Comparison of ENCODE assay signal across 1 cellular context in genomic region chr19:45878043-45878794, GRCh38.
TF ChIP-seq lines count a peak whose summit lies in the region.

No MANE protein-coding gene starts in this region.

TF ChIP-seq in IMR-90, 13 proteins besides CTCF, POLR2A, EP300 and RAD21 (continued from another document):
- no peak for TF ChIP-seq USF2 (IDR thresholded peaks at IDR 0.05; ENCODE audit: low read depth, low read length)
- no peak for TF ChIP-seq MXI1 (IDR thresholded peaks at IDR 0.05; ENCODE audit: borderline replicate concordance, low read depth, low read length)
- no peak for TF ChIP-seq SMC3 (IDR thresholded peaks at IDR 0.05; ENCODE audit: low read depth, low read length)
- TF ChIP-seq RFX5 (IDR thresholded peaks at IDR 0.05; ENCODE audit: low read depth, low read length) = no peak
